Comparison of ENCODE assay signal across 1 cellular context in genomic region chr16:89860747-89861304, GRCh38.
TF ChIP-seq lines count a peak whose summit lies in the region.

No MANE protein-coding gene starts in this region.

TF ChIP-seq in HepG2, 621 proteins besides CTCF, POLR2A, EP300 and RAD21 (continued from another document and continues in another):
- TF ChIP-seq TBP (CRISPR knock-in tag; IDR thresholded peaks at IDR 0.05) (0 out of 2 replicates have a peak, but pooled peaks have one; percentile 4), PAWR (CRISPR knock-in tag; IDR thresholded peaks at IDR 0.05; ENCODE audit: borderline replicate concordance) (no peak), HOMEZ (CRISPR knock-in tag; IDR thresholded peaks at IDR 0.05; ENCODE audit: low read depth) (peak; percentile 29; the same call in 1 of the 2 replicates), ATAD3A (CRISPR knock-in tag; IDR thresholded peaks at IDR 0.05) (no peak), ATF1 (CRISPR knock-in tag; IDR thresholded peaks at IDR 0.05) (no peak), RNF2 (conservative IDR thresholded peaks at IDR 0.05; ENCODE audit: low read depth) (no peak), POGK (CRISPR knock-in tag; conservative IDR thresholded peaks at IDR 0.05) (peak; percentile 82; the same call in 1 of the 2 replicates), MAF1 (CRISPR knock-in tag; IDR thresholded peaks at IDR 0.05; ENCODE audit: borderline replicate concordance) (no peak), PCBP2 (optimal IDR thresholded peaks at IDR 0.05; ENCODE audit: low read depth, low read length, poor library complexity, severe bottlenecking) (no peak), XRCC5 (optimal IDR thresholded peaks at IDR 0.05; ENCODE audit: low read length) (peak; percentile 91), PREB (CRISPR knock-in tag; IDR thresholded peaks at IDR 0.05) (no peak), ZBTB2 (CRISPR knock-in tag; IDR thresholded peaks at IDR 0.05; ENCODE audit: low read depth) (no peak), TIGD3 (CRISPR knock-in tag; IDR thresholded peaks at IDR 0.05; ENCODE audit: borderline replicate concordance) (no peak), SRY (CRISPR knock-in tag; IDR thresholded peaks at IDR 0.05) (peak; percentile 45; the same call in 1 of the 2 replicates), ZNF292 (CRISPR knock-in tag; IDR thresholded peaks at IDR 0.05; ENCODE audit: borderline replicate concordance, low read depth) (no peak), AGO2 (optimal IDR thresholded peaks at IDR 0.05; ENCODE audit: low read depth, low read length) (peak; percentile 79), GTF2F1 (IDR thresholded peaks at IDR 0.05; ENCODE audit: low read length) (no peak), EEA1 (CRISPR knock-in tag; IDR thresholded peaks at IDR 0.05; ENCODE audit: borderline replicate concordance) (no peak), NAIF1 (CRISPR knock-in tag; IDR thresholded peaks at IDR 0.05; ENCODE audit: borderline replicate concordance) (no peak), IKZF4 (CRISPR knock-in tag; IDR thresholded peaks at IDR 0.05; ENCODE audit: borderline replicate concordance, low read depth, not compliant biosample characterization) (peak; percentile 54), E2F5 (CRISPR knock-in tag; conservative IDR thresholded peaks at IDR 0.05) (no peak), ZBTB49 (CRISPR knock-in tag; IDR thresholded peaks at IDR 0.05; ENCODE audit: borderline replicate concordance) (no peak), BRCA1 (CRISPR knock-in tag; IDR thresholded peaks at IDR 0.05) (no peak), DBP (CRISPR knock-in tag; IDR thresholded peaks at IDR 0.05; ENCODE audit: not compliant biosample characterization) (no peak), ASH2L (IDR thresholded peaks at IDR 0.05; ENCODE audit: insufficient read length, low read depth, low read length) (no peak), ZNF235 (CRISPR knock-in tag; IDR thresholded peaks at IDR 0.05; ENCODE audit: borderline replicate concordance) (peak; percentile 73; the same call in 1 of the 2 replicates), CBX5 (CRISPR knock-in tag; IDR thresholded peaks at IDR 0.05; ENCODE audit: borderline replicate concordance) (no peak), PRMT3 (CRISPR knock-in tag; IDR thresholded peaks at IDR 0.05; ENCODE audit: borderline replicate concordance, low read depth) (no peak), ZNF646 (CRISPR knock-in tag; IDR thresholded peaks at IDR 0.05) (peak; percentile 17; the same call in 1 of the 2 replicates), ZNF558 (CRISPR knock-in tag; IDR thresholded peaks at IDR 0.05; ENCODE audit: borderline replicate concordance) (no peak), ZNF24 (IDR thresholded peaks at IDR 0.05) (no peak), AFF4 (CRISPR knock-in tag; IDR thresholded peaks at IDR 0.05) (no peak)
